In genomic region chr13:49464621-49465325, GRCh38 we compare ENCODE assay signal across 1 cellular context.
A peak's percentile ranks its signal among the peaks of the same experiment; 100 is the strongest.
TF ChIP-seq lines count a peak whose summit lies in the region.

No MANE protein-coding gene starts in this region.

TF ChIP-seq in HepG2, 621 proteins besides CTCF, POLR2A, EP300 and RAD21 (continued from another document and continues in another):
- TF ChIP-seq ZNF503 (CRISPR knock-in tag; IDR thresholded peaks at IDR 0.05) = 0 out of 2 replicates have a peak, but pooled peaks have one; percentile 61
- peak; percentile 89 for TF ChIP-seq RARA (CRISPR knock-in tag; IDR thresholded peaks at IDR 0.05)
- no peak for TF ChIP-seq IKZF4 (CRISPR knock-in tag; IDR thresholded peaks at IDR 0.05; ENCODE audit: borderline replicate concordance, low read depth, not compliant biosample characterization)
- no peak for TF ChIP-seq FUBP1 (CRISPR knock-in tag; IDR thresholded peaks at IDR 0.05; ENCODE audit: borderline replicate concordance)
- TF ChIP-seq PRPF4 (IDR thresholded peaks at IDR 0.05; ENCODE audit: low read depth, low read length, poor library complexity, severe bottlenecking) = no peak
- 0 out of 2 replicates have a peak, but pooled peaks have one; percentile 24 for TF ChIP-seq ZNF263 (CRISPR knock-in tag; IDR thresholded peaks at IDR 0.05)
- TF ChIP-seq AHDC1 (CRISPR knock-in tag; IDR thresholded peaks at IDR 0.05; ENCODE audit: borderline replicate concordance) = peak; percentile 87; the same call in 1 of the 2 replicates
- no peak for TF ChIP-seq ZNF512B (CRISPR knock-in tag; IDR thresholded peaks at IDR 0.05; ENCODE audit: borderline replicate concordance)
- no peak for TF ChIP-seq AFF4 (CRISPR knock-in tag; IDR thresholded peaks at IDR 0.05)
- TF ChIP-seq U2AF2 (IDR thresholded peaks at IDR 0.05; ENCODE audit: low read depth, low read length) = no peak
- no peak for TF ChIP-seq MYNN (CRISPR knock-in tag; IDR thresholded peaks at IDR 0.05; ENCODE audit: low read depth)
- no peak for TF ChIP-seq AKNA (CRISPR knock-in tag; IDR thresholded peaks at IDR 0.05; ENCODE audit: borderline replicate concordance)
- peak; percentile 87 for TF ChIP-seq CEBPG (CRISPR knock-in tag; IDR thresholded peaks at IDR 0.05)
- TF ChIP-seq ZBTB1 (CRISPR knock-in tag; IDR thresholded peaks at IDR 0.05; ENCODE audit: borderline replicate concordance) = no peak
- peak; percentile 61 for TF ChIP-seq ERF (CRISPR knock-in tag; IDR thresholded peaks at IDR 0.05)
- no peak for TF ChIP-seq ZNF589 (CRISPR knock-in tag; conservative IDR thresholded peaks at IDR 0.05)
- no peak for TF ChIP-seq THAP9 (CRISPR knock-in tag; IDR thresholded peaks at IDR 0.05; ENCODE audit: borderline replicate concordance)
- TF ChIP-seq IRX3 (CRISPR knock-in tag; IDR thresholded peaks at IDR 0.05; ENCODE audit: borderline replicate concordance, low read depth) = no peak
- no peak for TF ChIP-seq ONECUT2 (CRISPR knock-in tag; IDR thresholded peaks at IDR 0.05)
- TF ChIP-seq ZNF160 (CRISPR knock-in tag; IDR thresholded peaks at IDR 0.05) = no peak
- TF ChIP-seq NFKB2 (CRISPR knock-in tag; IDR thresholded peaks at IDR 0.05; ENCODE audit: borderline replicate concordance) = no peak
- no peak for TF ChIP-seq GLI4 (CRISPR knock-in tag; IDR thresholded peaks at IDR 0.05; ENCODE audit: borderline replicate concordance)
- TF ChIP-seq SKI (IDR thresholded peaks at IDR 0.05; ENCODE audit: partially characterized antibody) = peak; percentile 53
- no peak for TF ChIP-seq SP4 (CRISPR knock-in tag; IDR thresholded peaks at IDR 0.05)
- 0 out of 2 replicates have a peak, but pooled peaks have one; percentile 26 for TF ChIP-seq ZFP90 (CRISPR knock-in tag; IDR thresholded peaks at IDR 0.05; ENCODE audit: borderline replicate concordance)
- no peak for TF ChIP-seq ZBTB3 (CRISPR knock-in tag; IDR thresholded peaks at IDR 0.05; ENCODE audit: borderline replicate concordance, low read depth)
